Comparison of ENCODE assay signal across 1 cellular context in genomic region chr2:16067444-16068232, GRCh38.
TF ChIP-seq lines count a peak whose summit lies in the region.

No MANE protein-coding gene starts in this region.

TF ChIP-seq in HepG2, 621 proteins besides CTCF, POLR2A, EP300 and RAD21 (continued from another document and continues in another):
- TF ChIP-seq MXD1 (CRISPR knock-in tag; IDR thresholded peaks at IDR 0.05) (no peak), MAFF (IDR thresholded peaks at IDR 0.05; ENCODE audit: low read depth, low read length) (no peak), ASH2L (IDR thresholded peaks at IDR 0.05; ENCODE audit: insufficient read length, low read depth, low read length) (no peak), XRCC5 (optimal IDR thresholded peaks at IDR 0.05; ENCODE audit: low read length) (no peak), SKI (IDR thresholded peaks at IDR 0.05; ENCODE audit: partially characterized antibody) (no peak), ZNF337 (CRISPR knock-in tag; IDR thresholded peaks at IDR 0.05; ENCODE audit: borderline replicate concordance, low read depth) (no peak), YY1 (IDR thresholded peaks at IDR 0.05; ENCODE audit: insufficient read depth, insufficient replicate concordance, low read depth, low read length) (peak; percentile 38), ZNF331 (CRISPR knock-in tag; IDR thresholded peaks at IDR 0.05) (no peak), ZNF652 (CRISPR knock-in tag; IDR thresholded peaks at IDR 0.05; ENCODE audit: borderline replicate concordance, low read depth) (no peak), SP1 (IDR thresholded peaks at IDR 0.05) (no peak), SP1 (CRISPR knock-in tag; IDR thresholded peaks at IDR 0.05) (no peak), MYC (CRISPR knock-in tag; IDR thresholded peaks at IDR 0.05; ENCODE audit: borderline replicate concordance) (peak; percentile 27; the same call in 1 of the 2 replicates), ELF4 (CRISPR knock-in tag; IDR thresholded peaks at IDR 0.05; ENCODE audit: borderline replicate concordance) (no peak), ADNP (CRISPR knock-in tag; IDR thresholded peaks at IDR 0.05) (no peak), GRHL1 (CRISPR knock-in tag; conservative IDR thresholded peaks at IDR 0.05) (no peak), KLF6 (CRISPR knock-in tag; IDR thresholded peaks at IDR 0.05) (no peak), ZNF678 (CRISPR knock-in tag; IDR thresholded peaks at IDR 0.05) (no peak), ZMYM3 (CRISPR knock-in tag; IDR thresholded peaks at IDR 0.05) (peak; percentile 22; the same call in 1 of the 2 replicates), ZNF703 (CRISPR knock-in tag; IDR thresholded peaks at IDR 0.05; ENCODE audit: borderline replicate concordance) (no peak), ZNF12 (CRISPR knock-in tag; IDR thresholded peaks at IDR 0.05) (peak; percentile 55; the same call in 1 of the 2 replicates), TEF (CRISPR knock-in tag; IDR thresholded peaks at IDR 0.05) (0 out of 2 replicates have a peak, but pooled peaks have one; percentile 27), HMG20A (CRISPR knock-in tag; IDR thresholded peaks at IDR 0.05; ENCODE audit: borderline replicate concordance) (no peak), NKX3-1 (CRISPR knock-in tag; IDR thresholded peaks at IDR 0.05) (no peak), ZNF543 (CRISPR knock-in tag; IDR thresholded peaks at IDR 0.05) (no peak), ZMYM4 (CRISPR knock-in tag; IDR thresholded peaks at IDR 0.05) (no peak), ZNF546 (CRISPR knock-in tag; conservative IDR thresholded peaks at IDR 0.05) (no peak)
- TF ChIP-seq, protein P1, sequence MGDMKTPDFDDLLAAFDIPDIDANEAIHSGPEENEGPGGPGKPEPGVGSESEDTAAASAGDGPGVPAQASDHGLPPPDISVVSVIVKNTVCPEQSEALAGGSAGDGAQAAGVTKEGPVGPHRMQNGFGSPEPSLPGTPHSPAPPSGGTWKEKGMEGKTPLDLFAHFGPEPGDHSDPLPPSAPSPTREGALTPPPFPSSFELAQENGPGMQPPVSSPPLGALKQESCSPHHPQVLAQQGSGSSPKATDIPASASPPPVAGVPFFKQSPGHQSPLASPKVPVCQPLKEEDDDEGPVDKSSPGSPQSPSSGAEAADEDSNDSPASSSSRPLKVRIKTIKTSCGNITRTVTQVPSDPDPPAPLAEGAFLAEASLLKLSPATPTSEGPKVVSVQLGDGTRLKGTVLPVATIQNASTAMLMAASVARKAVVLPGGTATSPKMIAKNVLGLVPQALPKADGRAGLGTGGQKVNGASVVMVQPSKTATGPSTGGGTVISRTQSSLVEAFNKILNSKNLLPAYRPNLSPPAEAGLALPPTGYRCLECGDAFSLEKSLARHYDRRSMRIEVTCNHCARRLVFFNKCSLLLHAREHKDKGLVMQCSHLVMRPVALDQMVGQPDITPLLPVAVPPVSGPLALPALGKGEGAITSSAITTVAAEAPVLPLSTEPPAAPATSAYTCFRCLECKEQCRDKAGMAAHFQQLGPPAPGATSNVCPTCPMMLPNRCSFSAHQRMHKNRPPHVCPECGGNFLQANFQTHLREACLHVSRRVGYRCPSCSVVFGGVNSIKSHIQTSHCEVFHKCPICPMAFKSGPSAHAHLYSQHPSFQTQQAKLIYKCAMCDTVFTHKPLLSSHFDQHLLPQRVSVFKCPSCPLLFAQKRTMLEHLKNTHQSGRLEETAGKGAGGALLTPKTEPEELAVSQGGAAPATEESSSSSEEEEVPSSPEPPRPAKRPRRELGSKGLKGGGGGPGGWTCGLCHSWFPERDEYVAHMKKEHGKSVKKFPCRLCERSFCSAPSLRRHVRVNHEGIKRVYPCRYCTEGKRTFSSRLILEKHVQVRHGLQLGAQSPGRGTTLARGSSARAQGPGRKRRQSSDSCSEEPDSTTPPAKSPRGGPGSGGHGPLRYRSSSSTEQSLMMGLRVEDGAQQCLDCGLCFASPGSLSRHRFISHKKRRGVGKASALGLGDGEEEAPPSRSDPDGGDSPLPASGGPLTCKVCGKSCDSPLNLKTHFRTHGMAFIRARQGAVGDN (CRISPR knock-in tag; IDR thresholded peaks at IDR 0.05): peak; percentile 40; the same call in 1 of the 2 replicates
- TF ChIP-seq, protein P2, sequence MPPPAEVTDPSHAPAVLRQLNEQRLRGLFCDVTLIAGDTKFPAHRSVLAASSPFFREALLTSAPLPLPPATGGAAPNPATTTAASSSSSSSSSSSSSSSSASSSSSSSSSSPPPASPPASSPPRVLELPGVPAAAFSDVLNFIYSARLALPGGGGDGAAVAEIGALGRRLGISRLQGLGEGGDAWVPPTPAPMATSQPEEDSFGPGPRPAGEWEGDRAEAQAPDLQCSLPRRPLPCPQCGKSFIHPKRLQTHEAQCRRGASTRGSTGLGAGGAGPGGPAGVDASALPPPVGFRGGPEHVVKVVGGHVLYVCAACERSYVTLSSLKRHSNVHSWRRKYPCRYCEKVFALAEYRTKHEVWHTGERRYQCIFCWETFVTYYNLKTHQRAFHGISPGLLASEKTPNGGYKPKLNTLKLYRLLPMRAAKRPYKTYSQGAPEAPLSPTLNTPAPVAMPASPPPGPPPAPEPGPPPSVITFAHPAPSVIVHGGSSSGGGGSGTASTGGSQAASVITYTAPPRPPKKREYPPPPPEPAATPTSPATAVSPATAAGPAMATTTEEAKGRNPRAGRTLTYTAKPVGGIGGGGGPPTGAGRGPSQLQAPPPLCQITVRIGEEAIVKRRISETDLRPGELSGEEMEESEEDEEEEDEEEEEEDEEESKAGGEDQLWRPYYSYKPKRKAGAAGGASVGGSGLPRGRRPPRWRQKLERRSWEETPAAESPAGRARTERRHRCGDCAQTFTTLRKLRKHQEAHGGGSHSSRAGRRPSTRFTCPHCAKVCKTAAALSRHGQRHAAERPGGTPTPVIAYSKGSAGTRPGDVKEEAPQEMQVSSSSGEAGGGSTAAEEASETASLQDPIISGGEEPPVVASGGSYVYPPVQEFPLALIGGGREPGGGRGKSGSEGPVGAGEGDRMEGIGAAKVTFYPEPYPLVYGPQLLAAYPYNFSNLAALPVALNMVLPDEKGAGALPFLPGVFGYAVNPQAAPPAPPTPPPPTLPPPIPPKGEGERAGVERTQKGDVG (CRISPR knock-in tag; IDR thresholded peaks at IDR 0.05; ENCODE audit: borderline replicate concordance): 0 out of 2 replicates have a peak, but pooled peaks have one; percentile 18
- TF ChIP-seq, protein P3, sequence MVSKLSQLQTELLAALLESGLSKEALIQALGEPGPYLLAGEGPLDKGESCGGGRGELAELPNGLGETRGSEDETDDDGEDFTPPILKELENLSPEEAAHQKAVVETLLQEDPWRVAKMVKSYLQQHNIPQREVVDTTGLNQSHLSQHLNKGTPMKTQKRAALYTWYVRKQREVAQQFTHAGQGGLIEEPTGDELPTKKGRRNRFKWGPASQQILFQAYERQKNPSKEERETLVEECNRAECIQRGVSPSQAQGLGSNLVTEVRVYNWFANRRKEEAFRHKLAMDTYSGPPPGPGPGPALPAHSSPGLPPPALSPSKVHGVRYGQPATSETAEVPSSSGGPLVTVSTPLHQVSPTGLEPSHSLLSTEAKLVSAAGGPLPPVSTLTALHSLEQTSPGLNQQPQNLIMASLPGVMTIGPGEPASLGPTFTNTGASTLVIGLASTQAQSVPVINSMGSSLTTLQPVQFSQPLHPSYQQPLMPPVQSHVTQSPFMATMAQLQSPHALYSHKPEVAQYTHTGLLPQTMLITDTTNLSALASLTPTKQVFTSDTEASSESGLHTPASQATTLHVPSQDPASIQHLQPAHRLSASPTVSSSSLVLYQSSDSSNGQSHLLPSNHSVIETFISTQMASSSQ (IDR thresholded peaks at IDR 0.05; ENCODE audit: low read depth): no peak
- TF ChIP-seq, protein P3 (CRISPR knock-in tag; IDR thresholded peaks at IDR 0.05; ENCODE audit: borderline replicate concordance): no peak
- TF ChIP-seq, protein P4, sequence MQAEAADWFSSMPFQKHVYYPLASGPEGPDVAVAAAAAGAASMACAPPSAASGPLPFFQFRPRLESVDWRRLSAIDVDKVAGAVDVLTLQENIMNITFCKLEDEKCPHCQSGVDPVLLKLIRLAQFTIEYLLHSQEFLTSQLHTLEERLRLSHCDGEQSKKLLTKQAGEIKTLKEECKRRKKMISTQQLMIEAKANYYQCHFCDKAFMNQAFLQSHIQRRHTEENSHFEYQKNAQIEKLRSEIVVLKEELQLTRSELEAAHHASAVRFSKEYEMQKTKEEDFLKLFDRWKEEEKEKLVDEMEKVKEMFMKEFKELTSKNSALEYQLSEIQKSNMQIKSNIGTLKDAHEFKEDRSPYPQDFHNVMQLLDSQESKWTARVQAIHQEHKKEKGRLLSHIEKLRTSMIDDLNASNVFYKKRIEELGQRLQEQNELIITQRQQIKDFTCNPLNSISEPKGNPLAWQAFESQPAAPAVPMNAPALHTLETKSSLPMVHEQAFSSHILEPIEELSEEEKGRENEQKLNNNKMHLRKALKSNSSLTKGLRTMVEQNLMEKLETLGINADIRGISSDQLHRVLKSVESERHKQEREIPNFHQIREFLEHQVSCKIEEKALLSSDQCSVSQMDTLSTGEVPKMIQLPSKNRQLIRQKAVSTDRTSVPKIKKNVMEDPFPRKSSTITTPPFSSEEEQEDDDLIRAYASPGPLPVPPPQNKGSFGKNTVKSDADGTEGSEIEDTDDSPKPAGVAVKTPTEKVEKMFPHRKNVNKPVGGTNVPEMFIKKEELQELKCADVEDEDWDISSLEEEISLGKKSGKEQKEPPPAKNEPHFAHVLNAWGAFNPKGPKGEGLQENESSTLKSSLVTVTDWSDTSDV (CRISPR knock-in tag; IDR thresholded peaks at IDR 0.05): no peak
- TF ChIP-seq, protein P5, sequence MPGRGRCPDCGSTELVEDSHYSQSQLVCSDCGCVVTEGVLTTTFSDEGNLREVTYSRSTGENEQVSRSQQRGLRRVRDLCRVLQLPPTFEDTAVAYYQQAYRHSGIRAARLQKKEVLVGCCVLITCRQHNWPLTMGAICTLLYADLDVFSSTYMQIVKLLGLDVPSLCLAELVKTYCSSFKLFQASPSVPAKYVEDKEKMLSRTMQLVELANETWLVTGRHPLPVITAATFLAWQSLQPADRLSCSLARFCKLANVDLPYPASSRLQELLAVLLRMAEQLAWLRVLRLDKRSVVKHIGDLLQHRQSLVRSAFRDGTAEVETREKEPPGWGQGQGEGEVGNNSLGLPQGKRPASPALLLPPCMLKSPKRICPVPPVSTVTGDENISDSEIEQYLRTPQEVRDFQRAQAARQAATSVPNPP (CRISPR knock-in tag; IDR thresholded peaks at IDR 0.05): no peak
- TF ChIP-seq, protein P6, sequence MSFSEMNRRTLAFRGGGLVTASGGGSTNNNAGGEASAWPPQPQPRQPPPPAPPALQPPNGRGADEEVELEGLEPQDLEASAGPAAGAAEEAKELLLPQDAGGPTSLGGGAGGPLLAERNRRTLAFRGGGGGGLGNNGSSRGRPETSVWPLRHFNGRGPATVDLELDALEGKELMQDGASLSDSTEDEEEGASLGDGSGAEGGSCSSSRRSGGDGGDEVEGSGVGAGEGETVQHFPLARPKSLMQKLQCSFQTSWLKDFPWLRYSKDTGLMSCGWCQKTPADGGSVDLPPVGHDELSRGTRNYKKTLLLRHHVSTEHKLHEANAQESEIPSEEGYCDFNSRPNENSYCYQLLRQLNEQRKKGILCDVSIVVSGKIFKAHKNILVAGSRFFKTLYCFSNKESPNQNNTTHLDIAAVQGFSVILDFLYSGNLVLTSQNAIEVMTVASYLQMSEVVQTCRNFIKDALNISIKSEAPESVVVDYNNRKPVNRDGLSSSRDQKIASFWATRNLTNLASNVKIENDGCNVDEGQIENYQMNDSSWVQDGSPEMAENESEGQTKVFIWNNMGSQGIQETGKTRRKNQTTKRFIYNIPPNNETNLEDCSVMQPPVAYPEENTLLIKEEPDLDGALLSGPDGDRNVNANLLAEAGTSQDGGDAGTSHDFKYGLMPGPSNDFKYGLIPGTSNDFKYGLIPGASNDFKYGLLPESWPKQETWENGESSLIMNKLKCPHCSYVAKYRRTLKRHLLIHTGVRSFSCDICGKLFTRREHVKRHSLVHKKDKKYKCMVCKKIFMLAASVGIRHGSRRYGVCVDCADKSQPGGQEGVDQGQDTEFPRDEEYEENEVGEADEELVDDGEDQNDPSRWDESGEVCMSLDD (CRISPR knock-in tag; IDR thresholded peaks at IDR 0.05; ENCODE audit: borderline replicate concordance): no peak
- TF ChIP-seq, protein P7, sequence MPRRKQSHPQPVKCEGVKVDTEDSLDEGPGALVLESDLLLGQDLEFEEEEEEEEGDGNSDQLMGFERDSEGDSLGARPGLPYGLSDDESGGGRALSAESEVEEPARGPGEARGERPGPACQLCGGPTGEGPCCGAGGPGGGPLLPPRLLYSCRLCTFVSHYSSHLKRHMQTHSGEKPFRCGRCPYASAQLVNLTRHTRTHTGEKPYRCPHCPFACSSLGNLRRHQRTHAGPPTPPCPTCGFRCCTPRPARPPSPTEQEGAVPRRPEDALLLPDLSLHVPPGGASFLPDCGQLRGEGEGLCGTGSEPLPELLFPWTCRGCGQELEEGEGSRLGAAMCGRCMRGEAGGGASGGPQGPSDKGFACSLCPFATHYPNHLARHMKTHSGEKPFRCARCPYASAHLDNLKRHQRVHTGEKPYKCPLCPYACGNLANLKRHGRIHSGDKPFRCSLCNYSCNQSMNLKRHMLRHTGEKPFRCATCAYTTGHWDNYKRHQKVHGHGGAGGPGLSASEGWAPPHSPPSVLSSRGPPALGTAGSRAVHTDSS (CRISPR knock-in tag; conservative IDR thresholded peaks at IDR 0.05): no peak
